Comparison of ENCODE assay signal across 8 cellular contexts in genomic region chr11:45771942-45772522, GRCh38. TPM values are rescaled to one million over a fixed set of nuclear protein-coding genes. Genes with fewer than 3 reads are reported as not detected.
DNase-seq lines count a peak whose midpoint lies in the region; ATAC-seq and TF ChIP-seq lines count a peak whose summit lies in the region.

No MANE protein-coding gene starts in this region.

- no peaks in the 10 kb centered on the region for H3K9me3 ChIP-seq in DND-41 (ENCODE audit: insufficient read depth, low read length, severe bottlenecking)

- no peak overlapping the region for H3K27ac Mint-ChIP-seq in GM23338

- peaks cover 19% of the 10 kb centered on the region for H3K27me3 Mint-ChIP-seq in GM23338 (ENCODE audit: insufficient read depth, low read depth, poor library complexity)

- H3K4me1 ChIP-seq in DND-41 (ENCODE audit: insufficient read depth, low read length) (peaks cover 23% of the 10 kb centered on the region), GM23338 (ENCODE audit: insufficient read depth) (0 out of 2 replicates have a peak, but pooled peaks cover 3% of the 10 kb centered on the region)

- H4K20me1 ChIP-seq in DND-41 (ENCODE audit: insufficient read depth, low read length) (no peaks in the 10 kb centered on the region), GM23338 (replicated peaks; ENCODE audit: insufficient read depth) (no peaks in the 10 kb centered on the region)

- ATAC-seq in DND-41 (ENCODE audit: insufficient read depth, low read depth) (peak; percentile 93), GM23338 (peak; percentile 97)

- H3K4me3 ChIP-seq in DND-41 (ENCODE audit: low read depth in 1 of 2, low read length in 2 of 2) (peak overlapping the region; percentile 37 to 71), GM23338 (peak overlapping the region; percentile 82)

- H3K36me3 Mint-ChIP-seq in GM23338 (ENCODE audit: low read depth): no peaks in the 10 kb centered on the region

- peak overlapping the region; percentile 35 for H3K27ac ChIP-seq in DND-41 (ENCODE audit: low read length)
- no peak overlapping the region for H3K27ac ChIP-seq in GM23338 (ENCODE audit: low read depth)
- H3K27ac ChIP-seq in substantia nigra (ENCODE audit: low read depth, low read length, poor library complexity, severe bottlenecking): peak overlapping the region; percentile 2

- no peaks in the 10 kb centered on the region for H3K79me2 ChIP-seq in DND-41 (ENCODE audit: insufficient read depth, low read length)
- no peaks in the 10 kb centered on the region for H3K79me2 ChIP-seq in GM23338 (replicated peaks; ENCODE audit: insufficient read depth)

- H3K9ac ChIP-seq in DND-41 (ENCODE audit: low read depth, low read length): peak overlapping the region; percentile 51

- H2AFZ ChIP-seq in DND-41 (ENCODE audit: low read depth, low read length) (peak overlapping the region; percentile 87), GM23338 (peak overlapping the region; percentile 93)

- H3K9me3 Mint-ChIP-seq in GM23338: no peaks in the 10 kb centered on the region

- H3K27me3 ChIP-seq in DND-41 (ENCODE audit: insufficient read depth, low read length, poor library complexity): no peaks in the 10 kb centered on the region
- peaks cover 7% of the 10 kb centered on the region for H3K27me3 ChIP-seq in GM23338 (ENCODE audit: insufficient read depth)

- H3K4me3 Mint-ChIP-seq in GM23338: peak overlapping the region; percentile 80

- H3K36me3 ChIP-seq in DND-41 (ENCODE audit: insufficient read depth, low read length) (no peaks in the 10 kb centered on the region), GM23338 (ENCODE audit: insufficient read depth) (no peaks in the 10 kb centered on the region)

- DNase-seq in DND-41: peak; percentile 89
- peak; percentile 90 for DNase-seq in GM23338 (ENCODE audit: low spot score)
- DNase-seq in SHP77 (lab: John Stamatoyannopoulos, UW): peak; percentile 80 to 83
- DNase-seq in activated gamma-delta T cell treated with Interleukin-2 at 50 U/mL for 16 hours: peak; percentile 78
- peak; percentile 93 for DNase-seq in germinal center (ENCODE audit: low spot score)
- DNase-seq in non-pigmented ciliary epithelial cell (ENCODE audit: low read depth): peak; percentile 17
- peak in 47 of 49 donors; percentile 18 to 88 (median 72) for DNase-seq in substantia nigra (lab: John Stamatoyannopoulos, UW)

- no peaks in the 10 kb centered on the region for H3K4me1 Mint-ChIP-seq in GM23338

- TF ChIP-seq CTCF in DND-41 (IDR thresholded peaks at IDR 0.05; ENCODE audit: borderline replicate concordance, extremely low read depth, low read length, poor library complexity, severe bottlenecking): peak; percentile 97
- peak; percentile 85 to 95 for TF ChIP-seq CTCF in GM23338 (conservative IDR thresholded peaks at IDR 0.05; ENCODE audit: low read depth in 2 of 2)
- peak; percentile 97 for TF ChIP-seq CTCF in LNCAP (IDR thresholded peaks at IDR 0.05)

- H3K9me2 ChIP-seq in GM23338 (ENCODE audit: insufficient read depth): 0 out of 2 replicates have a peak, but pooled peaks cover 5% of the 10 kb centered on the region

- H3F3A ChIP-seq in GM23338 (replicated peaks; ENCODE audit: low read depth): no peaks in the 10 kb centered on the region

- peak overlapping the region; percentile 99 for H3K4me2 ChIP-seq in DND-41 (ENCODE audit: insufficient read depth, low read length)
- H3K4me2 ChIP-seq in GM23338: peak overlapping the region; percentile 99

TF ChIP-seq in GM23338, 12 proteins besides CTCF, POLR2A, EP300 and RAD21:
- no peak for TF ChIP-seq POLR2AphosphoS5 (IDR thresholded peaks at IDR 0.05; ENCODE audit: low read depth)
- no peak for TF ChIP-seq ZNF331 (CRISPR knock-in tag; IDR thresholded peaks at IDR 0.05; ENCODE audit: low read depth)
- TF ChIP-seq CREB1 (CRISPR knock-in tag; IDR thresholded peaks at IDR 0.05; ENCODE audit: low read depth): no peak
- TF ChIP-seq ZNF462 (CRISPR knock-in tag; IDR thresholded peaks at IDR 0.05): no peak
- TF ChIP-seq JUNB (IDR thresholded peaks at IDR 0.05; ENCODE audit: unreplicated experiment): no peak
- TF ChIP-seq ZNF114 (CRISPR knock-in tag; IDR thresholded peaks at IDR 0.05): no peak

RNA-seq across cellular contexts. Expression of gene SLC35C1, which starts 32.9 kb away (rescaled TPM):
- total RNA-seq in GM23338 (2014; rRNA removed; shearing (Covaris generic)): 6.9 and 11.0 TPM in 2 replicates
- 6.8 and 7.7 TPM in 2 replicates for polyA plus RNA-seq in GM23338 (2016; fragmentation: Nextera tagmentation; extraction: Ambion mirVana)

Comparison
In these comparisons a context has a peak if more than half of its experiments do, and no peak if none do; other contexts are left out.
1. DNase-seq: peak in every context shown above with its lines; median percentile 93 in germinal center; 90 in GM23338; 89 in DND-41; 82 in SHP77; 78 in activated gamma-delta T cell treated with Interleukin-2 at 50 U/mL for 16 hours; 72 in substantia nigra; 17 in non-pigmented ciliary epithelial cell.